In genomic region chr1:228460830-228461229, GRCh38 we compare ENCODE assay signal across 19 cellular contexts. TPM values are rescaled to one million over a fixed set of nuclear protein-coding genes. Genes with fewer than 3 reads are reported as not detected.
DNase-seq lines count a peak whose midpoint lies in the region; ATAC-seq and TF ChIP-seq lines count a peak whose summit lies in the region.
"Had no signal": no experiment of that assay in that cellular context is flagged by ENCODE, and none has a peak within 500 bp of the region (broad histone marks: within the 10 kb centered on the region; RNA-seq: fewer than 3 reads in every experiment).

No MANE protein-coding gene starts in this region.

- CTCF ChIA-PET in activated naive CD4-positive, alpha-beta T cell treated with anti-CD3 and anti-CD28 coated beads, Interleukin-2, amount 10 ng/mL, durations not matched to agents 7 days and 5 days (lab: Charles Lee), result interaction anchor here (4.4 kb wide), 1 partner anchor 12 kb away, joined by 16 read pairs; no protein-coding TSS in a partner anchor

- H3K4me3 ChIP-seq in stomach, result no peak overlapping the region
- H3K4me3 ChIP-seq: gastroesophageal sphincter, left lung had no signal

- no peak for TF ChIP-seq POLR2A in stomach (IDR thresholded peaks at IDR 0.05)

- peak overlapping the region; percentile 46 for H3K4me3 Mint-ChIP-seq in activated naive CD4-positive, alpha-beta T cell treated with anti-CD3 and anti-CD28 coated beads, Interleukin-2, amount 10 ng/mL, durations not matched to agents 7 days and 5 days
- H3K4me3 Mint-ChIP-seq in effector memory CD8-positive, alpha-beta T cell, result peak overlapping the region; percentile 33 to 55
- peak overlapping the region in 1 of 2 donors; percentile 67 for H3K4me3 Mint-ChIP-seq in stimulated activated naive CD8-positive, alpha-beta T cell treated with anti-CD3 and anti-CD28 coated beads, Interleukin-15, amount 100 ng/mL, for 72 hours

- no peak for DNase-seq in activated naive CD4-positive, alpha-beta T cell treated with anti-CD3 and anti-CD28 coated beads, Interleukin-2, amount 10 ng/mL, durations not matched to agents 7 days and 5 days
- DNase-seq in activated naive CD4-positive, alpha-beta T cell treated with Interleukin-2 at 50 U/mL for 16 hours, result no peak
- DNase-seq in NCI-H69 (lab: John Stamatoyannopoulos, UW), result peak; percentile 57
- DNase-seq in effector memory CD8-positive, alpha-beta T cell, result no peak
- DNase-seq in anterior cingulate cortex (lab: John Stamatoyannopoulos, UW), result no peak
- no peak for DNase-seq in stomach
- DNase-seq in stimulated activated naive CD8-positive, alpha-beta T cell treated with anti-CD3 and anti-CD28 coated beads, Interleukin-15, amount 100 ng/mL, for 72 hours, result no peak
- DNase-seq: activated naive CD4-positive, alpha-beta T cell treated with anti-CD3 and anti-CD28 coated beads for 36 hours; erythroblast; GOT3; IMR-90; left lung; NCI-H774; stimulated activated CD4-positive, alpha-beta T cell treated with anti-CD3 and anti-CD28 coated beads, Interleukin-2, amount 100 ng/mL, for 24 hours had no signal

- no peak overlapping the region for H3K27ac ChIP-seq in stomach
- H3K27ac ChIP-seq: gastroesophageal sphincter, left lung, parathyroid adenoma had no signal

- peaks cover 21% of the 10 kb centered on the region for H3K36me3 Mint-ChIP-seq in activated naive CD4-positive, alpha-beta T cell treated with anti-CD3 and anti-CD28 coated beads, Interleukin-2, amount 10 ng/mL, durations not matched to agents 7 days and 5 days
- peaks cover 46% of the 10 kb centered on the region for H3K36me3 Mint-ChIP-seq in effector memory CD8-positive, alpha-beta T cell (ENCODE audit: insufficient read depth)

- H3K27me3 Mint-ChIP-seq in activated naive CD4-positive, alpha-beta T cell treated with anti-CD3 and anti-CD28 coated beads, Interleukin-2, amount 10 ng/mL, durations not matched to agents 7 days and 5 days, result peaks cover 9% of the 10 kb centered on the region
- H3K27me3 Mint-ChIP-seq in effector memory CD8-positive, alpha-beta T cell, result no peaks in the 10 kb centered on the region
- peaks cover 20% of the 10 kb centered on the region for H3K27me3 Mint-ChIP-seq in stimulated activated naive CD8-positive, alpha-beta T cell treated with anti-CD3 and anti-CD28 coated beads, Interleukin-15, amount 100 ng/mL, for 72 hours

- intact Hi-C loops in stomach (cut with DNase I; ENCODE audit: low total_unique reads), result no loop called here

- H3K4me1 ChIP-seq in stomach, result peaks cover 9 to 55% (median 50%) of the 10 kb centered on the region in 4 donors
- H3K4me1 ChIP-seq: parathyroid adenoma had no signal

- peaks cover 0 to 98% (median 61%) of the 10 kb centered on the region in 3 donors for H3K27me3 ChIP-seq in stomach

- no peaks in the 10 kb centered on the region for H3K9me3 Mint-ChIP-seq in activated naive CD4-positive, alpha-beta T cell treated with anti-CD3 and anti-CD28 coated beads, Interleukin-2, amount 10 ng/mL, durations not matched to agents 7 days and 5 days
- H3K9me3 Mint-ChIP-seq in effector memory CD8-positive, alpha-beta T cell, result no peaks in the 10 kb centered on the region
- H3K9me3 Mint-ChIP-seq in stimulated activated naive CD8-positive, alpha-beta T cell treated with anti-CD3 and anti-CD28 coated beads, Interleukin-15, amount 100 ng/mL, for 72 hours, result no peaks in the 10 kb centered on the region
- H3K9me3 Mint-ChIP-seq: activated naive CD4-positive, alpha-beta T cell treated with anti-CD3 and anti-CD28 coated beads for 36 hours had no signal

- no peaks in the 10 kb centered on the region for H3K9me3 ChIP-seq in stomach
- H3K9me3 ChIP-seq: gastroesophageal sphincter, left lung had no signal

- TF ChIP-seq EP300 in stomach (IDR thresholded peaks at IDR 0.05), result no peak

- no peak overlapping the region for H3K27ac Mint-ChIP-seq in activated naive CD4-positive, alpha-beta T cell treated with anti-CD3 and anti-CD28 coated beads, Interleukin-2, amount 10 ng/mL, durations not matched to agents 7 days and 5 days
- H3K27ac Mint-ChIP-seq in effector memory CD8-positive, alpha-beta T cell, result no peak overlapping the region
- H3K27ac Mint-ChIP-seq in stimulated activated naive CD8-positive, alpha-beta T cell treated with anti-CD3 and anti-CD28 coated beads, Interleukin-15, amount 100 ng/mL, for 72 hours, result peak overlapping the region in 1 of 2 donors; percentile 55
- H3K27ac Mint-ChIP-seq: activated naive CD4-positive, alpha-beta T cell treated with anti-CD3 and anti-CD28 coated beads for 36 hours had no signal

- H3K36me3 ChIP-seq in stomach, result no peaks in the 10 kb centered on the region
- H3K36me3 ChIP-seq: gastroesophageal sphincter, left lung had no signal

- 75 to 86% (median 77%) methylated on average over 2 of the region's 2 CpGs for WGBS in stomach, 5 donors

- ATAC-seq in effector memory CD8-positive, alpha-beta T cell (replicated peaks), result no peak
- no peak for ATAC-seq in stimulated activated naive CD8-positive, alpha-beta T cell treated with anti-CD3 and anti-CD28 coated beads, Interleukin-15, amount 100 ng/mL, for 72 hours
- ATAC-seq: gastroesophageal sphincter, left lung, SK-N-SH treated with all-trans-retinoic acid at 6 μM for 48 hours had no signal

- no peak for TF ChIP-seq CTCF in stomach (IDR thresholded peaks at IDR 0.05)

- peaks cover 72% of the 10 kb centered on the region for H3K4me1 Mint-ChIP-seq in activated naive CD4-positive, alpha-beta T cell treated with anti-CD3 and anti-CD28 coated beads, Interleukin-2, amount 10 ng/mL, durations not matched to agents 7 days and 5 days
- peaks cover 56 to 64% of the 10 kb centered on the region in 2 donors for H3K4me1 Mint-ChIP-seq in effector memory CD8-positive, alpha-beta T cell (ENCODE audit: low read depth in 2 of 2)
- H3K4me1 Mint-ChIP-seq in stimulated activated naive CD8-positive, alpha-beta T cell treated with anti-CD3 and anti-CD28 coated beads, Interleukin-15, amount 100 ng/mL, for 72 hours, result peaks cover 69% of the 10 kb centered on the region

RNA-seq across cellular contexts. Expression of gene RNF187, which starts 26.4 kb away (rescaled TPM):
- 10 to 100 TPM in 3 of 5 donors, 1 to 10 TPM in 2; 8.9 to 44.6 (median 16.2) TPM for total RNA-seq in stomach
- 10 to 100 TPM; 27.0 to 31.7 (median 29.6) TPM for polyA plus RNA-seq in stomach

RNA-seq across cellular contexts. Expression of gene TRIM17, which starts 44.2 kb away (rescaled TPM):
- total RNA-seq in stomach, result 1 to 10 TPM in 3 of 5 donors, not detected in 2; 1.8 to 6.2 (median 5.3) TPM
- polyA plus RNA-seq in stomach, result 1 to 10 TPM in 2 of 3 donors, not detected in 1; 1.2 to 1.7 TPM
- total RNA-seq: dermis microvascular lymphatic vessel endothelial cell, gastroesophageal sphincter, IMR-90, subcutaneous adipose tissue had no signal

RNA-seq across cellular contexts. Expression of gene TRIM11, which starts 54.2 kb away (rescaled TPM):
- total RNA-seq in stomach, result 100 to 1,000 TPM in 1 of 5 donors, 10 to 100 TPM in 3, 1 to 10 TPM in 1; 7.1 to 163 (median 23.9) TPM
- polyA plus RNA-seq in stomach, result 10 to 100 TPM in 2 of 3 donors, 1 to 10 TPM in 1; 9.4 to 15.7 (median 10.8) TPM
